25 cellular contexts compared by ENCODE assay signal in the genomic region with DNA sequence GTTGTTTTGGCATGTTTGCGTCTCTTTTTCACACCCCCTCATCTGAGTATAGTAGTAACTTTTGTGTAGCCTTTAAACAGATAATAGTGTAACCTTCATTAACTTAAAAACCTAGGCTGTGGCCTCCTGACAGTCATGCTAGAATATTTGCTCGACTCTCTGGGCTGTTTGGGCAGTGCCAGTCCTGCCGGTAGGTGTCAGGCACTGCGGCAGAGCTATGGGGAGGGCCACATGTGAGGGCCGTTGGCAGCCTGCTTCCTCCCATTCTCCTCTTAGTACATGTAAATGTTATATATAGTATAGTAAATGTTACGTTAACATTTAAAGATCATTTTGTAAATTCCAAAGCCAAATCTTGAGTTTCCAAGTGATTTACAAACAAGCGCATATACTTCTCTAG. TPM values are rescaled to one million over a fixed set of nuclear protein-coding genes. Genes with fewer than 3 reads are reported as not detected.
"Had no signal": no experiment of that assay in that cellular context is flagged by ENCODE, and none has a peak within 500 bp of the region (broad histone marks: within the 10 kb centered on the region; RNA-seq: fewer than 3 reads in every experiment).

No MANE protein-coding gene starts in this region.

- DNase-seq: activated CD4-positive, alpha-beta memory T cell treated with anti-CD3 and anti-CD28 coated beads for 36 hours; activated CD4-positive, alpha-beta T cell treated with anti-CD3 and anti-CD28 coated beads for 36 hours; activated CD4-positive, alpha-beta T cell treated with anti-CD3 and anti-CD28 coated beads, Interleukin-2, amount 10 ng/mL, durations not matched to agents 24 days and 14 days; activated CD4-positive, CD25-positive, alpha-beta regulatory T cell; activated CD4-positive, CD25-positive, alpha-beta regulatory T cell treated with anti-CD3 and anti-CD28 coated beads, Interleukin-2, amount 50 U/mL, for 72 hours; activated CD8-positive, alpha-beta memory T cell treated with anti-CD3 and anti-CD28 coated beads, Interleukin-2, amount 10 ng/mL, durations not matched to agents 7 days and 5 days; activated CD8-positive, alpha-beta memory T cell treated with anti-CD3 and anti-CD28 coated beads, Interleukin-2, amount 50 U/mL, for 4 hours; activated CD8-positive, alpha-beta T cell treated with anti-CD3 and anti-CD28 coated beads, Interleukin-2, amount 10 ng/mL, durations not matched to agents 7 days and 5 days; activated gamma-delta T cell; activated naive CD4-positive, alpha-beta T cell; activated naive CD4-positive, alpha-beta T cell treated with anti-CD3 and anti-CD28 coated beads, Interleukin-2, amount 10 ng/mL, durations not matched to agents 7 days and 5 days; activated naive CD8-positive, alpha-beta T cell treated with anti-CD3 and anti-CD28 coated beads, Interleukin-2, amount 10 ng/mL, durations not matched to agents 7 days and 5 days; activated T-cell treated with anti-CD3 and anti-CD28 coated beads, Interleukin-2, amount 50 U/mL, for 24 hours; activated T-cell treated with anti-CD3 and anti-CD28 coated beads, Interleukin-2, amount 50 U/mL, for 72 hours; brain microvascular endothelial cell; effector CD4-positive, alpha-beta T cell; foreskin fibroblast; SW 1271; T-helper 1 cell; T-helper 17 cell; T1000 had no signal

- H3K27me3 ChIP-seq: ascending aorta, brain microvascular endothelial cell had no signal

- H3K9me3 ChIP-seq: ascending aorta had no signal

- H3K4me1 ChIP-seq: ascending aorta had no signal

- ATAC-seq: activated CD4-positive, alpha-beta T cell treated with anti-CD3 and anti-CD28 coated beads for 36 hours; activated CD8-positive, alpha-beta memory T cell treated with anti-CD3 and anti-CD28 coated beads, Interleukin-2, amount 10 ng/mL, durations not matched to agents 7 days and 5 days; activated CD8-positive, alpha-beta T cell treated with anti-CD3 and anti-CD28 coated beads, Interleukin-2, amount 10 ng/mL, durations not matched to agents 7 days and 5 days; activated naive CD4-positive, alpha-beta T cell treated with anti-CD3 and anti-CD28 coated beads, Interleukin-2, amount 50 U/mL, for 72 hours; activated T-cell treated with anti-CD3 and anti-CD28 coated beads, Interleukin-2, amount 50 U/mL, for 72 hours; T-helper 17 cell had no signal

- H3K27ac ChIP-seq: ascending aorta, brain microvascular endothelial cell, coronary artery, epithelial cell of prostate had no signal

- H3K4me3 ChIP-seq: ascending aorta, coronary artery had no signal

RNA-seq across cellular contexts. Expression of gene FANK1, which starts 46.9 kb away (rescaled TPM):
- total RNA-seq: activated CD4-positive, alpha-beta T cell treated with anti-CD3 and anti-CD28 coated beads, Interleukin-2, amount 10 ng/mL, durations not matched to agents 24 days and 14 days; activated CD8-positive, alpha-beta T cell treated with anti-CD3 and anti-CD28 coated beads, Interleukin-2, amount 10 ng/mL, durations not matched to agents 7 days and 5 days; ascending aorta had no signal
